8 cellular contexts compared by ENCODE assay signal in the genomic region with DNA sequence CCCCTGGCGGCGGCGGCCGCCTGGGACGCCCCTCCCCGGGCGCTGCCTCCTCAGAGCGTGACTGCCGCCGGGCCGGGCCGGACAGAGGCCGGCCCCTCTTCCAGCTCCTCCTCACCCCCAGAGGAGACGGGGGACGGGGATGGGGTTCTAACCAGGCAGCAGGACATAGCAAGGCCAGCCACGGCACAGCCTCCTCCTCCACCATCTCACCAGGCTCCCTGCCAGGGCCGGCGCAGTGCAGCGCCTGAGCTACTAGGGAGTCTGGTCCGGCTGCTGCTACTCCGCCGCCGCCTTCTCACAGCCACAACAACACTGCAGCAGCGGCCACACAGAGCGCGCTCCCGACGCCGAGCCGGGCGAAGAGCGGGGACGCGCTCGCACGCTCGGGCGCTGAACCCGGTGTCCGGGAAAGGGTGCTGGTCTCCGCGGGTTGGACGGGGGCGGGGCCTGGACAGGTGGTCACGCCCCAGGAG.
DNase-seq lines count a peak whose midpoint lies in the region; ATAC-seq and TF ChIP-seq lines count a peak whose summit lies in the region.
"Not testable (repeated sequence)": the region's sequence is repeated elsewhere in the genome, so short reads cannot be mapped to it uniquely, and the experiment has no call there.

No MANE protein-coding gene starts in this region.

- H3K9me2 ChIP-seq in MM.1S (replicated peaks; ENCODE audit: insufficient read depth, low read length), result not testable (repeated sequence)

- H3K36me3 Mint-ChIP-seq in CD4-positive, alpha-beta T cell (ENCODE audit: low read depth); effector memory CD8-positive, alpha-beta T cell (ENCODE audit: insufficient read depth): not testable (repeated sequence)

- POLR2A ChIA-PET in CD4-positive, alpha-beta T cell (lab: Charles Lee), result not testable (repeated sequence)

- not testable (repeated sequence) for H3K27ac ChIP-seq in CD4-positive, alpha-beta T cell (ENCODE audit: low read depth, low read length); MM.1S (ENCODE audit: low read length)

- not testable (repeated sequence) for H3K4me1 Mint-ChIP-seq in CD4-positive, alpha-beta T cell (ENCODE audit: low read depth); effector memory CD8-positive, alpha-beta T cell (ENCODE audit: low read depth in 2 of 2)

- not testable (repeated sequence) for H3K9ac ChIP-seq in MM.1S (ENCODE audit: low read length)

- ATAC-seq in CD4-positive, alpha-beta T cell (ENCODE audit: poor library complexity), result not testable (repeated sequence)
- ATAC-seq in effector memory CD8-positive, alpha-beta T cell (replicated peaks), result peak; percentile 33

- TF ChIP-seq CTCF in CD4-positive, alpha-beta T cell (IDR thresholded peaks at IDR 0.05); MM.1S (IDR thresholded peaks at IDR 0.05; ENCODE audit: low read length); kidney epithelial cell (IDR thresholded peaks at IDR 0.05; ENCODE audit: insufficient read depth, low read length, poor library complexity, severe bottlenecking): not testable (repeated sequence)

- not testable (repeated sequence) for H3K9me3 ChIP-seq in CD4-positive, alpha-beta T cell (ENCODE audit: control insufficient read depth, low read length); MM.1S (replicated peaks; ENCODE audit: insufficient read depth, low read length)

- H3K9me3 Mint-ChIP-seq in CD4-positive, alpha-beta T cell, result not testable (repeated sequence)
- H3K9me3 Mint-ChIP-seq in effector memory CD8-positive, alpha-beta T cell, result peaks cover 2 to 13% of the 10 kb centered on the region in 2 donors

- peak overlapping the region; percentile 87 for H3K4me3 Mint-ChIP-seq in CD4-positive, alpha-beta T cell
- peak overlapping the region; percentile 88 to 91 for H3K4me3 Mint-ChIP-seq in effector memory CD8-positive, alpha-beta T cell

- H2AFZ ChIP-seq in MM.1S (ENCODE audit: low read length), result peak overlapping the region; percentile 63; the same call in 1 of the 2 replicates

- not testable (repeated sequence) for H3K27me3 Mint-ChIP-seq in CD4-positive, alpha-beta T cell; effector memory CD8-positive, alpha-beta T cell

- H3K79me2 ChIP-seq in MM.1S (ENCODE audit: low read length), result not testable (repeated sequence)

- not testable (repeated sequence) for H4K20me1 ChIP-seq in MM.1S (ENCODE audit: insufficient read depth, low read length)

- H3K4me3 ChIP-seq in MM.1S (ENCODE audit: low read length) (peak overlapping the region; percentile 66), kidney epithelial cell (ENCODE audit: low read depth, low read length) (peak overlapping the region; percentile 45)

- not testable (repeated sequence) for H3K27me3 ChIP-seq in CD4-positive, alpha-beta T cell (ENCODE audit: control insufficient read depth, insufficient read depth, low read length); MM.1S (replicated peaks; ENCODE audit: insufficient read depth, low read length); kidney epithelial cell (ENCODE audit: control insufficient read depth, insufficient read depth, low read length)

- H3F3A ChIP-seq in MM.1S (ENCODE audit: insufficient read depth, low read length), result not testable (repeated sequence)

- not testable (repeated sequence) for H3K36me3 ChIP-seq in MM.1S (replicated peaks; ENCODE audit: insufficient read depth, low read length); kidney epithelial cell (ENCODE audit: control insufficient read depth, insufficient read depth, low read length)

- not testable (repeated sequence) for H3K4me1 ChIP-seq in MM.1S (ENCODE audit: low read length)

- peak; percentile 16 to 65 (median 46) for DNase-seq in CD4-positive, alpha-beta T cell
- peak; percentile 82 for DNase-seq in MM.1S
- DNase-seq in T-helper 22 cell (ENCODE audit: low read depth), result peak; percentile 14
- peak; percentile 25 for DNase-seq in activated gamma-delta T cell (lab: John Stamatoyannopoulos, UW)
- peak; percentile 27 to 38 (median 28) for DNase-seq in effector memory CD8-positive, alpha-beta T cell
- DNase-seq in kidney epithelial cell (ENCODE audit: low read depth), result peak; percentile 12
- peak; percentile 40 for DNase-seq in renal cortical epithelial cell (ENCODE audit: low read depth)
- peak; percentile 4 to 68 (median 36) for DNase-seq in stimulated activated naive CD4-positive, alpha-beta T cell (lab: John Stamatoyannopoulos, UW)

- CTCF ChIA-PET in CD4-positive, alpha-beta T cell (lab: Charles Lee), result not testable (repeated sequence)

- peak overlapping the region; percentile 39; the same call in 1 of the 2 replicates for H3K4me2 ChIP-seq in MM.1S (ENCODE audit: low read depth, low read length)

- intact Hi-C loops in CD4-positive, alpha-beta T cell (cut with DNase I, micrococcal nuclease), result not testable (repeated sequence)

- not testable (repeated sequence) for H3K27ac Mint-ChIP-seq in CD4-positive, alpha-beta T cell
- peak overlapping the region; percentile 60 to 85 for H3K27ac Mint-ChIP-seq in effector memory CD8-positive, alpha-beta T cell

Comparison
In these comparisons a context has a peak if more than half of its experiments do, and no peak if none do; other contexts are left out.
1. DNase-seq: peak in every context shown above with its lines; median percentile 82 in MM.1S; 46 in CD4-positive, alpha-beta T cell; 40 in renal cortical epithelial cell; 36 in stimulated activated naive CD4-positive, alpha-beta T cell; 28 in effector memory CD8-positive, alpha-beta T cell; 25 in activated gamma-delta T cell; 14 in T-helper 22 cell; 12 in kidney epithelial cell.